ENCODE assay signal across 24 cellular contexts in the genomic region with DNA sequence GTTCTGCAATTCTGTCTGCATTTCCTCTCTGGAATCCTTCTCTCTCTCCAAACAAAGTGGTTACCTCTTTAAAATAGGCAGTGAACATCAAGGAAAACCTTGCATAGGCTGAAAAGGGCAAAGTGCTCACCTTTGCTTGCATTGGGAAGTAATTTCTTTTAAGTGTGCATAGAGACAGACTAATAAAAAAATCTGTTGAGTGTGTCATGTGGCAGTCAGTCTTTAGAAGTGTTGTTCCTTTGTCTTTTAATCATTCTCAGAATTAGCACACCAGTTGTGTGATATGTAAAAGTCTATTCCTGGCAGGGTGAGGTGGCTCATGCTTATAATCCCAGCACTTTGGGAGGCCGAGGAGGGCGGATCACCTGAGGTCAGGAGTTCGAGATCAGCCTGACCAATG.
DNase-seq lines count a peak whose midpoint lies in the region; ATAC-seq and TF ChIP-seq lines count a peak whose summit lies in the region.
"Had no signal": no experiment of that assay in that cellular context is flagged by ENCODE, and none has a peak within 500 bp of the region (broad histone marks: within the 10 kb centered on the region; RNA-seq: fewer than 3 reads in every experiment).

No MANE protein-coding gene starts in this region.

- peaks cover 28% of the 10 kb centered on the region for H3K4me1 Mint-ChIP-seq in WTC11
- H3K4me1 Mint-ChIP-seq: CD4-positive, alpha-beta memory T cell; CD4-positive, CD25-positive, alpha-beta regulatory T cell; CD8-positive, alpha-beta memory T cell had no signal

- no peak overlapping the region for H2AFZ ChIP-seq in hepatocyte

- no peak overlapping the region for H3K4me3 ChIP-seq in hepatocyte
- H3K4me3 ChIP-seq in mucosa of descending colon: no peak overlapping the region
- H3K4me3 ChIP-seq: BLaER1, GM12878 had no signal

- no peaks in the 10 kb centered on the region for H3K27me3 ChIP-seq in hepatocyte
- H3K27me3 ChIP-seq: BE2C, BLaER1 had no signal

- H3K36me3 ChIP-seq in hepatocyte (replicated peaks; ENCODE audit: insufficient read depth, low read depth): no peaks in the 10 kb centered on the region
- no peaks in the 10 kb centered on the region for H3K36me3 ChIP-seq in mucosa of descending colon (ENCODE audit: low read depth)
- H3K36me3 ChIP-seq: BE2C, BLaER1 had no signal

- H3K36me3 Mint-ChIP-seq in WTC11: peaks cover 40% of the 10 kb centered on the region
- H3K36me3 Mint-ChIP-seq: CD14-positive monocyte; CD4-positive, alpha-beta memory T cell; CD4-positive, CD25-positive, alpha-beta regulatory T cell; CD8-positive, alpha-beta memory T cell had no signal

- H3K4me3 Mint-ChIP-seq in WTC11: no peak overlapping the region
- H3K4me3 Mint-ChIP-seq: CD14-positive monocyte; CD4-positive, alpha-beta memory T cell; CD4-positive, CD25-positive, alpha-beta regulatory T cell; CD8-positive, alpha-beta memory T cell had no signal

- H3K27ac ChIP-seq in hepatocyte: peak overlapping the region; percentile 23
- H3K27ac ChIP-seq: BLaER1 had no signal

- H3K9me3 ChIP-seq in hepatocyte (ENCODE audit: low read depth) (peaks cover 5% of the 10 kb centered on the region), mucosa of descending colon (no peaks in the 10 kb centered on the region)
- H3K9me3 ChIP-seq: BE2C had no signal

- WGBS in hepatocyte (ENCODE audit: low lambda C conversion rate, missing lambda C conversion rate): 92% methylated on average over 3 of the region's 3 CpGs

- peak overlapping the region; percentile 13; the same call in 1 of the 2 replicates for H3K27ac Mint-ChIP-seq in WTC11
- H3K27ac Mint-ChIP-seq: CD14-positive monocyte; CD4-positive, alpha-beta memory T cell; CD4-positive, CD25-positive, alpha-beta regulatory T cell had no signal

- CTCF ChIA-PET in WTC11 (lab: Charles Lee): no interaction called here

- no peaks in the 10 kb centered on the region for H4K20me1 ChIP-seq in hepatocyte (ENCODE audit: insufficient read depth, poor library complexity, severe bottlenecking)
- H4K20me1 ChIP-seq: BLaER1 had no signal

- no peaks in the 10 kb centered on the region for H3K9me2 ChIP-seq in hepatocyte (replicated peaks; ENCODE audit: insufficient read depth)

- no peak for ATAC-seq in WTC11
- ATAC-seq in mucosa of descending colon: peak; percentile 86
- ATAC-seq in HG03354 (IDR thresholded peaks at IDR 0.05; ENCODE audit: poor library complexity, severe bottlenecking, unreplicated experiment): no peak
- ATAC-seq: GM12878 had no signal

- no peak for DNase-seq in WTC11 (ENCODE audit: low spot score)
- no peak for DNase-seq in hepatocyte (ENCODE audit: low spot score)
- peak in 1 of 3 donors; percentile 13 for DNase-seq in mucosa of descending colon
- DNase-seq in T1000 (lab: John Stamatoyannopoulos, UW): no peak
- no peak for DNase-seq in NCI-H446 treated with DMSO at 0.1 percent for 48 hours (lab: John Stamatoyannopoulos, UW)
- DNase-seq: 8988T; ACHN; BE2C; C1 segment of cervical spinal cord; CD4-positive, alpha-beta memory T cell; CD4-positive, CD25-positive, alpha-beta regulatory T cell; CD8-positive, alpha-beta memory T cell; COR-L47; DMS 273 treated with DMSO at 0.1 percent for 48 hours; DMS153; DMS53; DMS79; DND-41; EL; GDM1 had no signal

- no peak overlapping the region for H3K4me2 ChIP-seq in hepatocyte
- H3K4me2 ChIP-seq: BLaER1 had no signal

- peaks cover 14% of the 10 kb centered on the region for H3K9me3 Mint-ChIP-seq in WTC11

- H3K79me2 ChIP-seq in hepatocyte: no peaks in the 10 kb centered on the region

- POLR2A ChIA-PET in WTC11 (lab: Charles Lee): no interaction called here

- H3K4me1 ChIP-seq in hepatocyte (ENCODE audit: insufficient read depth) (no peaks in the 10 kb centered on the region), mucosa of descending colon (ENCODE audit: low read depth) (peaks cover 5% of the 10 kb centered on the region)
- H3K4me1 ChIP-seq: BE2C, BLaER1 had no signal

- TF ChIP-seq CTCF in WTC11 (IDR thresholded peaks at IDR 0.05) (no peak), hepatocyte (IDR thresholded peaks at IDR 0.05; ENCODE audit: poor library complexity) (no peak), mucosa of descending colon (IDR thresholded peaks at IDR 0.05) (no peak)

- H3K27me3 Mint-ChIP-seq in WTC11 (ENCODE audit: low read depth): no peaks in the 10 kb centered on the region
- H3K27me3 Mint-ChIP-seq: CD4-positive, alpha-beta memory T cell; CD4-positive, CD25-positive, alpha-beta regulatory T cell; CD8-positive, alpha-beta memory T cell had no signal

- intact Hi-C loops in mucosa of descending colon (cut with DNase I, micrococcal nuclease): no loop called here

TF ChIP-seq in WTC11, 78 proteins besides CTCF, POLR2A, EP300 and RAD21 (continues in another document):
- TF ChIP-seq, protein P1, sequence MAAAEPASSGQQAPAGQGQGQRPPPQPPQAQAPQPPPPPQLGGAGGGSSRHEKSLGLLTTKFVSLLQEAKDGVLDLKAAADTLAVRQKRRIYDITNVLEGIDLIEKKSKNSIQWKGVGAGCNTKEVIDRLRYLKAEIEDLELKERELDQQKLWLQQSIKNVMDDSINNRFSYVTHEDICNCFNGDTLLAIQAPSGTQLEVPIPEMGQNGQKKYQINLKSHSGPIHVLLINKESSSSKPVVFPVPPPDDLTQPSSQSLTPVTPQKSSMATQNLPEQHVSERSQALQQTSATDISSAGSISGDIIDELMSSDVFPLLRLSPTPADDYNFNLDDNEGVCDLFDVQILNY (CRISPR knock-in tag; IDR thresholded peaks at IDR 0.05): no peak
- TF ChIP-seq RELA (CRISPR knock-in tag; IDR thresholded peaks at IDR 0.05; ENCODE audit: borderline replicate concordance) (no peak), ARID4B (CRISPR knock-in tag; IDR thresholded peaks at IDR 0.05; ENCODE audit: borderline replicate concordance) (no peak)
- TF ChIP-seq, protein P2, sequence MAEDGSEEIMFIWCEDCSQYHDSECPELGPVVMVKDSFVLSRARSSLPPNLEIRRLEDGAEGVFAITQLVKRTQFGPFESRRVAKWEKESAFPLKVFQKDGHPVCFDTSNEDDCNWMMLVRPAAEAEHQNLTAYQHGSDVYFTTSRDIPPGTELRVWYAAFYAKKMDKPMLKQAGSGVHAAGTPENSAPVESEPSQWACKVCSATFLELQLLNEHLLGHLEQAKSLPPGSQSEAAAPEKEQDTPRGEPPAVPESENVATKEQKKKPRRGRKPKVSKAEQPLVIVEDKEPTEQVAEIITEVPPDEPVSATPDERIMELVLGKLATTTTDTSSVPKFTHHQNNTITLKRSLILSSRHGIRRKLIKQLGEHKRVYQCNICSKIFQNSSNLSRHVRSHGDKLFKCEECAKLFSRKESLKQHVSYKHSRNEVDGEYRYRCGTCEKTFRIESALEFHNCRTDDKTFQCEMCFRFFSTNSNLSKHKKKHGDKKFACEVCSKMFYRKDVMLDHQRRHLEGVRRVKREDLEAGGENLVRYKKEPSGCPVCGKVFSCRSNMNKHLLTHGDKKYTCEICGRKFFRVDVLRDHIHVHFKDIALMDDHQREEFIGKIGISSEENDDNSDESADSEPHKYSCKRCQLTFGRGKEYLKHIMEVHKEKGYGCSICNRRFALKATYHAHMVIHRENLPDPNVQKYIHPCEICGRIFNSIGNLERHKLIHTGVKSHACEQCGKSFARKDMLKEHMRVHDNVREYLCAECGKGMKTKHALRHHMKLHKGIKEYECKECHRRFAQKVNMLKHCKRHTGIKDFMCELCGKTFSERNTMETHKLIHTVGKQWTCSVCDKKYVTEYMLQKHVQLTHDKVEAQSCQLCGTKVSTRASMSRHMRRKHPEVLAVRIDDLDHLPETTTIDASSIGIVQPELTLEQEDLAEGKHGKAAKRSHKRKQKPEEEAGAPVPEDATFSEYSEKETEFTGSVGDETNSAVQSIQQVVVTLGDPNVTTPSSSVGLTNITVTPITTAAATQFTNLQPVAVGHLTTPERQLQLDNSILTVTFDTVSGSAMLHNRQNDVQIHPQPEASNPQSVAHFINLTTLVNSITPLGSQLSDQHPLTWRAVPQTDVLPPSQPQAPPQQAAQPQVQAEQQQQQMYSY (CRISPR knock-in tag; IDR thresholded peaks at IDR 0.05): no peak
